Comparison of ENCODE assay signal across 1 cellular context in genomic region chr17:47291242-47291873, GRCh38.
TF ChIP-seq lines count a peak whose summit lies in the region.

No MANE protein-coding gene starts in this region.

TF ChIP-seq in HepG2, 621 proteins besides CTCF, POLR2A, EP300 and RAD21 (continued from another document and continues in another):
- TF ChIP-seq HMGXB4 (CRISPR knock-in tag; IDR thresholded peaks at IDR 0.05; ENCODE audit: borderline replicate concordance in 1 of 2, low read depth in 1 of 2) = no peak
- no peak for TF ChIP-seq ZMYM2 (CRISPR knock-in tag; IDR thresholded peaks at IDR 0.05)
- no peak for TF ChIP-seq PRDM15 (CRISPR knock-in tag; IDR thresholded peaks at IDR 0.05)
- no peak for TF ChIP-seq ZNF570 (CRISPR knock-in tag; IDR thresholded peaks at IDR 0.05; ENCODE audit: borderline replicate concordance)
- no peak for TF ChIP-seq ZNF296 (CRISPR knock-in tag; conservative IDR thresholded peaks at IDR 0.05)
- TF ChIP-seq ASH2L (IDR thresholded peaks at IDR 0.05; ENCODE audit: insufficient read length, low read depth, low read length) = peak; percentile 56
- no peak for TF ChIP-seq ZNF430 (CRISPR knock-in tag; IDR thresholded peaks at IDR 0.05)
- TF ChIP-seq ZFYVE20 (CRISPR knock-in tag; IDR thresholded peaks at IDR 0.05; ENCODE audit: borderline replicate concordance, low read depth) = no peak
- no peak for TF ChIP-seq TEAD3 (CRISPR knock-in tag; optimal IDR thresholded peaks at IDR 0.05; ENCODE audit: borderline replicate concordance)
- no peak for TF ChIP-seq TCF12 (IDR thresholded peaks at IDR 0.05)
- no peak for TF ChIP-seq TCF12 (CRISPR knock-in tag; IDR thresholded peaks at IDR 0.05)
- TF ChIP-seq CCAR2 (optimal IDR thresholded peaks at IDR 0.05; ENCODE audit: low read depth, low read length) = no peak
- no peak for TF ChIP-seq MTA1 (CRISPR knock-in tag; IDR thresholded peaks at IDR 0.05; ENCODE audit: borderline replicate concordance)
- no peak for TF ChIP-seq ZNF749 (CRISPR knock-in tag; IDR thresholded peaks at IDR 0.05; ENCODE audit: borderline replicate concordance)
- TF ChIP-seq KDM5B (CRISPR knock-in tag; IDR thresholded peaks at IDR 0.05; ENCODE audit: borderline replicate concordance) = no peak
- TF ChIP-seq ZNF678 (CRISPR knock-in tag; IDR thresholded peaks at IDR 0.05) = no peak
- TF ChIP-seq SRY (CRISPR knock-in tag; IDR thresholded peaks at IDR 0.05) = no peak
- no peak for TF ChIP-seq ZNF407 (CRISPR knock-in tag; IDR thresholded peaks at IDR 0.05; ENCODE audit: not compliant biosample characterization)
- TF ChIP-seq ZNF18 (CRISPR knock-in tag; IDR thresholded peaks at IDR 0.05; ENCODE audit: insufficient replicate concordance) = no peak
- TF ChIP-seq ZNF101 (CRISPR knock-in tag; IDR thresholded peaks at IDR 0.05; ENCODE audit: borderline replicate concordance, low read depth) = no peak
- TF ChIP-seq RNF2 (conservative IDR thresholded peaks at IDR 0.05; ENCODE audit: low read depth) = no peak
- no peak for TF ChIP-seq ELF3 (CRISPR knock-in tag; IDR thresholded peaks at IDR 0.05)
- no peak for TF ChIP-seq NR3C1 (CRISPR knock-in tag; IDR thresholded peaks at IDR 0.05)
- TF ChIP-seq ZNF674 (CRISPR knock-in tag; IDR thresholded peaks at IDR 0.05; ENCODE audit: low read depth) = no peak
- no peak for TF ChIP-seq XRCC5 (optimal IDR thresholded peaks at IDR 0.05; ENCODE audit: low read length)
- TF ChIP-seq RERE (CRISPR knock-in tag; IDR thresholded peaks at IDR 0.05; ENCODE audit: low read depth) = peak; percentile 66
- no peak for TF ChIP-seq MXD1 (CRISPR knock-in tag; IDR thresholded peaks at IDR 0.05)
- TF ChIP-seq ZFP37 (CRISPR knock-in tag; IDR thresholded peaks at IDR 0.05; ENCODE audit: borderline replicate concordance) = no peak
- no peak for TF ChIP-seq GTF3A (CRISPR knock-in tag; conservative IDR thresholded peaks at IDR 0.05)
- TF ChIP-seq ZNF317 (CRISPR knock-in tag; IDR thresholded peaks at IDR 0.05) = 0 out of 2 replicates have a peak, but pooled peaks have one; percentile 28
- TF ChIP-seq FOSL2 (CRISPR knock-in tag; IDR thresholded peaks at IDR 0.05) = no peak
- no peak for TF ChIP-seq IKZF5 (CRISPR knock-in tag; IDR thresholded peaks at IDR 0.05)
- TF ChIP-seq RBAK (CRISPR knock-in tag; IDR thresholded peaks at IDR 0.05) = no peak
- no peak for TF ChIP-seq KMT2B (CRISPR knock-in tag; IDR thresholded peaks at IDR 0.05)
